ENCODE assay signal across 10 cellular contexts in genomic region chr16:80129791-80130190, GRCh38.
"Had no signal": no experiment of that assay in that cellular context is flagged by ENCODE, and none has a peak within 500 bp of the region (broad histone marks: within the 10 kb centered on the region; RNA-seq: fewer than 3 reads in every experiment).

No MANE protein-coding gene starts in this region.

- FAIRE-seq: H1, H54 had no signal

- H3K9me3 Mint-ChIP-seq: GM23338, HFFc6 had no signal

- H3K4me3 ChIP-seq: GM23248, GM23338, HAP-1 had no signal

- H3K9ac ChIP-seq: GM23248 had no signal

- H3K9me3 ChIP-seq: HAP-1 had no signal

- H3K27ac Mint-ChIP-seq: GM23338, H9, HFFc6 had no signal

- H3K4me1 Mint-ChIP-seq: H9 had no signal

- H3K4me2 ChIP-seq: GM23338 had no signal

- H3K4me1 ChIP-seq: HAP-1 had no signal

- H3K4me3 Mint-ChIP-seq: GM23338, H9, HFFc6 had no signal

- DNase-seq: GM23248, GOT3, H7, H9, HCEC 1CT, HFFc6 had no signal

- H3K27ac ChIP-seq: GM23248 had no signal

- H3K36me3 ChIP-seq: HAP-1 had no signal
